6 cellular contexts compared by ENCODE assay signal in the genomic region with DNA sequence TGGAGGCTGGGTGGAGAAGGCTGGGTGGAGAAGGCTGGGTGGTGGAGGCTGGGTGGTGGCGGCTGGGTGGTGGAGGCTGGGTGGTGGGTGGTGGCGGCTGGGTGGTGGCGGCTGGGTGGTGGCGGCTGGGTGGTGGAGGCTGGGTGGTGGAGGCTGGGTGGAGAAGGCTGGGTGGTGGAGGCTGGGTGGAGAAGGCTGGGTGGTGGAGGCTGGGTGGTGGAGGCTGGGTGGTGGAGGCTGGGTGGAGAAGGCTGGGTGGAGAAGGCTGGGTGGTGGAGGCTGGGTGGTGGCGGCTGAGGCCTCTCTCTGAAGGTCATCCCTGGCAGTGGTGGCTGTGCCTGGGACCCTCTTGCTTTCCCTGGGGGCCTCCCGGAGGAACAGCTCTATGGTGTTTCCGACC.
DNase-seq lines count a peak whose midpoint lies in the region; ATAC-seq and TF ChIP-seq lines count a peak whose summit lies in the region.
"Not testable (repeated sequence)": the region's sequence is repeated elsewhere in the genome, so short reads cannot be mapped to it uniquely, and the experiment has no call there.

No MANE protein-coding gene starts in this region.

- not testable (repeated sequence) for H3K9ac ChIP-seq in trophoblast cell (ENCODE audit: low read length)

- not testable (repeated sequence) for H3K27me3 Mint-ChIP-seq in chondrocyte (ENCODE audit: low read depth)
- H3K27me3 Mint-ChIP-seq in nephron (ENCODE audit: low read depth): peaks cover 12% of the 10 kb centered on the region

- not testable (repeated sequence) for H3K4ac ChIP-seq in trophoblast cell (ENCODE audit: low read depth, low read length)

- H3K36me3 Mint-ChIP-seq in chondrocyte (ENCODE audit: low read depth); nephron (ENCODE audit: low read depth): not testable (repeated sequence)

- not testable (repeated sequence) for H3K4me3 ChIP-seq in lower lobe of right lung; trophoblast cell (ENCODE audit: low read depth, low read length); sigmoid colon

- not testable (repeated sequence) for H3K9me3 ChIP-seq in lower lobe of right lung; trophoblast cell (ENCODE audit: insufficient read depth, low read depth, low read length); sigmoid colon

- not testable (repeated sequence) for TF ChIP-seq CTCF in chondrocyte (IDR thresholded peaks at IDR 0.05); lower lobe of right lung (IDR thresholded peaks at IDR 0.05); nephron (IDR thresholded peaks at IDR 0.05; ENCODE audit: unreplicated experiment in 3 of 3); sigmoid colon (IDR thresholded peaks at IDR 0.05)

- WGBS in trophoblast cell (ENCODE audit: extremely low coverage, insufficient coverage, insufficient read length): no CpG with 5 or more reads among the region's 7 CpGs
- WGBS in sigmoid colon, 2 donors: 96 to 97% methylated on average over 6 to 7 of the region's 7 CpGs

- not testable (repeated sequence) for H3K36me3 ChIP-seq in lower lobe of right lung; trophoblast cell (ENCODE audit: control insufficient read depth in 1 of 2, insufficient read depth in 2 of 2, low read length in 2 of 2); sigmoid colon

- peaks cover 11% of the 10 kb centered on the region for H3K79me2 ChIP-seq in trophoblast cell (ENCODE audit: control insufficient read depth, insufficient read depth, low read length, poor library complexity)

- not testable (repeated sequence) for H3K4me2 ChIP-seq in trophoblast cell (ENCODE audit: low read length)

- H4K8ac ChIP-seq in trophoblast cell (ENCODE audit: low read depth, low read length): not testable (repeated sequence)

- H3K18ac ChIP-seq in trophoblast cell (ENCODE audit: low read length): not testable (repeated sequence)

- ATAC-seq in left ventricle myocardium superior, lower lobe of right lung: not testable (repeated sequence)

- peaks cover 92% of the 10 kb centered on the region for H3K4me1 Mint-ChIP-seq in chondrocyte (ENCODE audit: low read depth)
- peaks cover 50% of the 10 kb centered on the region for H3K4me1 Mint-ChIP-seq in nephron

- H2BK120ac ChIP-seq in trophoblast cell (ENCODE audit: insufficient read depth, low read length, poor library complexity): not testable (repeated sequence)

- peak overlapping the region; percentile 12 for H4K91ac ChIP-seq in trophoblast cell (ENCODE audit: low read depth, low read length)

- intact Hi-C loops in left ventricle myocardium superior (cut with micrococcal nuclease); lower lobe of right lung (cut with DNase I); sigmoid colon (cut with DNase I): not testable (repeated sequence)

- H3K79me1 ChIP-seq in trophoblast cell (ENCODE audit: low read length): peaks cover 56% of the 10 kb centered on the region

- TF ChIP-seq POLR2A in sigmoid colon (IDR thresholded peaks at IDR 0.05): not testable (repeated sequence)

- H3K27me3 ChIP-seq in lower lobe of right lung (ENCODE audit: low read depth); trophoblast cell (ENCODE audit: insufficient read depth, low read length); sigmoid colon: not testable (repeated sequence)

- H2AK5ac ChIP-seq in trophoblast cell (ENCODE audit: low read length): not testable (repeated sequence)

- H3K27ac ChIP-seq in lower lobe of right lung; trophoblast cell (ENCODE audit: low read depth, low read length); sigmoid colon: not testable (repeated sequence)

- peak overlapping the region; percentile 12 for H2BK12ac ChIP-seq in trophoblast cell (ENCODE audit: low read length)

- not testable (repeated sequence) for H3K4me1 ChIP-seq in lower lobe of right lung
- H3K4me1 ChIP-seq in trophoblast cell (ENCODE audit: control insufficient read depth in 1 of 2, insufficient read depth in 2 of 2, low read length in 2 of 2): peaks cover 40 to 52% of the 10 kb centered on the region in 2 experiments
- peaks cover 0 to 31% (median 13%) of the 10 kb centered on the region in 4 donors for H3K4me1 ChIP-seq in sigmoid colon

- not testable (repeated sequence) for H3K9me3 Mint-ChIP-seq in chondrocyte (ENCODE audit: low read depth); nephron

- H3K14ac ChIP-seq in trophoblast cell (ENCODE audit: low read length): not testable (repeated sequence)

- H3K4me3 Mint-ChIP-seq in chondrocyte (ENCODE audit: unreplicated experiment); nephron: not testable (repeated sequence)

- not testable (repeated sequence) for TF ChIP-seq EP300 in sigmoid colon (IDR thresholded peaks at IDR 0.05)

- H4K12ac ChIP-seq in trophoblast cell (ENCODE audit: low read depth, low read length): not testable (repeated sequence)

- H2AFZ ChIP-seq in trophoblast cell (ENCODE audit: insufficient read depth, low read length, poor library complexity): not testable (repeated sequence)

- not testable (repeated sequence) for H3K27ac Mint-ChIP-seq in chondrocyte (ENCODE audit: unreplicated experiment)
- peak overlapping the region in 2 of 3 experiments; percentile 54 to 77 for H3K27ac Mint-ChIP-seq in nephron

- not testable (repeated sequence) for H2BK5ac ChIP-seq in trophoblast cell (ENCODE audit: low read depth, low read length, poor library complexity)

- not testable (repeated sequence) for H3K23ac ChIP-seq in trophoblast cell (ENCODE audit: low read length)

- peak; percentile 54 for DNase-seq in chondrocyte (ENCODE audit: low spot score)
- DNase-seq in left ventricle myocardium superior: peak; percentile 2
- peak; percentile 14 for DNase-seq in lower lobe of right lung
- not testable (repeated sequence) for DNase-seq in trophoblast cell
- peak; percentile 32 for DNase-seq in sigmoid colon
